Comparison of ENCODE assay signal across 20 cellular contexts in genomic region chr10:32349968-32350738, GRCh38. TPM values are rescaled to one million over a fixed set of nuclear protein-coding genes. Genes with fewer than 3 reads are reported as not detected.
A peak's percentile ranks its signal among the peaks of the same experiment; 100 is the strongest.
DNase-seq lines count a peak whose midpoint lies in the region; ATAC-seq and TF ChIP-seq lines count a peak whose summit lies in the region.
"Had no signal": no experiment of that assay in that cellular context is flagged by ENCODE, and none has a peak within 500 bp of the region (broad histone marks: within the 10 kb centered on the region; RNA-seq: fewer than 3 reads in every experiment).

No MANE protein-coding gene starts in this region.

- H3K27me3 Mint-ChIP-seq in activated naive CD8-positive, alpha-beta T cell: no peaks in the 10 kb centered on the region
- H3K27me3 Mint-ChIP-seq in activated naive CD8-positive, alpha-beta T cell treated with anti-CD3 and anti-CD28 coated beads for 36 hours: no peaks in the 10 kb centered on the region
- H3K27me3 Mint-ChIP-seq in memory B cell (no peaks in the 10 kb centered on the region), chondrocyte (ENCODE audit: low read depth) (no peaks in the 10 kb centered on the region)

- peak overlapping the region; percentile 46 for H3K27ac Mint-ChIP-seq in activated naive CD8-positive, alpha-beta T cell
- no peak overlapping the region for H3K27ac Mint-ChIP-seq in activated naive CD8-positive, alpha-beta T cell treated with anti-CD3 and anti-CD28 coated beads for 36 hours
- H3K27ac Mint-ChIP-seq in memory B cell: peak overlapping the region; percentile 99
- H3K27ac Mint-ChIP-seq in chondrocyte (ENCODE audit: unreplicated experiment): no peak overlapping the region

- H3K36me3 Mint-ChIP-seq in activated naive CD8-positive, alpha-beta T cell: no peaks in the 10 kb centered on the region
- peaks cover 15% of the 10 kb centered on the region for H3K36me3 Mint-ChIP-seq in activated naive CD8-positive, alpha-beta T cell treated with anti-CD3 and anti-CD28 coated beads for 36 hours
- H3K36me3 Mint-ChIP-seq in memory B cell (no peaks in the 10 kb centered on the region), chondrocyte (ENCODE audit: low read depth) (no peaks in the 10 kb centered on the region)

- TF ChIP-seq CTCF in OCI-LY7 (conservative IDR thresholded peaks at IDR 0.05; ENCODE audit: low read length) (no peak), chondrocyte (IDR thresholded peaks at IDR 0.05) (no peak)

- peak overlapping the region; percentile 80 for H3K4me2 ChIP-seq in OCI-LY7 (ENCODE audit: low read length)

- H3K79me2 ChIP-seq in OCI-LY7 (ENCODE audit: insufficient read depth, low read depth, low read length): peaks cover 77% of the 10 kb centered on the region

- ATAC-seq in memory B cell (ENCODE audit: low read depth) (no peak), GM21737 (IDR thresholded peaks at IDR 0.05; ENCODE audit: unreplicated experiment) (no peak)

- peaks cover 65% of the 10 kb centered on the region for H3K4me1 ChIP-seq in OCI-LY7 (ENCODE audit: insufficient read depth, low read length, poor library complexity, severe bottlenecking)

- no peaks in the 10 kb centered on the region for H3K9me3 Mint-ChIP-seq in activated naive CD8-positive, alpha-beta T cell (ENCODE audit: low read depth)
- H3K9me3 Mint-ChIP-seq in activated naive CD8-positive, alpha-beta T cell treated with anti-CD3 and anti-CD28 coated beads for 36 hours: no peaks in the 10 kb centered on the region
- no peaks in the 10 kb centered on the region for H3K9me3 Mint-ChIP-seq in memory B cell
- no peaks in the 10 kb centered on the region for H3K9me3 Mint-ChIP-seq in chondrocyte (ENCODE audit: low read depth)

- POLR2A ChIA-PET in OCI-LY7 (lab: Charles Lee): interaction anchor here (1.1 to 2.9 kb wide), 3 partner anchors 17 to 29 kb away, joined by 3 to 12 read pairs (median 9); no protein-coding TSS in a partner anchor

- peaks cover 66% of the 10 kb centered on the region for H3K4me1 Mint-ChIP-seq in activated naive CD8-positive, alpha-beta T cell (ENCODE audit: low read depth)
- H3K4me1 Mint-ChIP-seq in activated naive CD8-positive, alpha-beta T cell treated with anti-CD3 and anti-CD28 coated beads for 36 hours: peaks cover 47% of the 10 kb centered on the region
- H3K4me1 Mint-ChIP-seq in memory B cell (peaks cover 45% of the 10 kb centered on the region), chondrocyte (ENCODE audit: low read depth) (peaks cover 26% of the 10 kb centered on the region)

- intact Hi-C loops in OCI-LY7 (cut with micrococcal nuclease; ENCODE audit: unreplicated experiment): loop anchor here (10.0 kb wide), 1 partner anchor 425 kb away; the partner anchor contains the start of gene ARHGAP12

- peaks cover 12% of the 10 kb centered on the region; the same call in 1 of the 2 replicates for H3K9me3 ChIP-seq in OCI-LY7 (ENCODE audit: low read length)
- H3K9me3 ChIP-seq: esophagus muscularis mucosa, neutrophil, suprapubic skin had no signal

- H3K9me2 ChIP-seq in OCI-LY7 (ENCODE audit: insufficient read depth, low read length): no peaks in the 10 kb centered on the region

- H3K4me3 ChIP-seq in OCI-LY7 (ENCODE audit: low read depth, low read length, poor library complexity, severe bottlenecking): no peak overlapping the region
- H3K4me3 ChIP-seq: esophagus muscularis mucosa, suprapubic skin had no signal

- no peak overlapping the region for H3K27ac ChIP-seq in OCI-LY7 (ENCODE audit: low read depth, low read length, poor library complexity, severe bottlenecking)
- H3K27ac ChIP-seq: esophagus muscularis mucosa, neutrophil, suprapubic skin had no signal

- no peak for DNase-seq in activated naive CD8-positive, alpha-beta T cell treated with anti-CD3 and anti-CD28 coated beads for 36 hours
- DNase-seq in OCI-LY7 (ENCODE audit: low spot score) (no peak), memory B cell (ENCODE audit: low spot score in 2 of 2) (no peak), chondrocyte (ENCODE audit: low spot score) (no peak), mucosa of gallbladder (ENCODE audit: low spot score) (no peak)
- DNase-seq: activated CD4-positive, alpha-beta T cell treated with anti-CD3 and anti-CD28 coated beads for 48 hours; activated naive CD4-positive, alpha-beta T cell; aorta; COR-L47; effector memory CD4-positive, alpha-beta T cell; GOT3; midbrain; NCI-H146; retina; stimulated activated CD8-positive, alpha-beta memory T cell treated with anti-CD3 and anti-CD28 coated beads, Interleukin-4, amount 100 ng/mL, for 48 hours had no signal

- CTCF ChIA-PET in OCI-LY7 (lab: Charles Lee; ENCODE audit: unreplicated experiment): no interaction called here

- H3K4me3 Mint-ChIP-seq in activated naive CD8-positive, alpha-beta T cell: no peak overlapping the region
- no peak overlapping the region for H3K4me3 Mint-ChIP-seq in activated naive CD8-positive, alpha-beta T cell treated with anti-CD3 and anti-CD28 coated beads for 36 hours
- H3K4me3 Mint-ChIP-seq in memory B cell (no peak overlapping the region), chondrocyte (ENCODE audit: unreplicated experiment) (no peak overlapping the region)

- H2AFZ ChIP-seq in OCI-LY7 (ENCODE audit: low read length): no peak overlapping the region

- peaks cover 18% of the 10 kb centered on the region for H3K36me3 ChIP-seq in OCI-LY7 (ENCODE audit: insufficient read depth, low read length)
- H3K36me3 ChIP-seq: esophagus muscularis mucosa, neutrophil, suprapubic skin had no signal

- BruUV-seq in OCI-LY7 (replicated peaks; lab: Mats Ljungman, UMichigan): no TSS peak

- peaks cover 3% of the 10 kb centered on the region; the same call in 1 of the 2 replicates for H4K20me1 ChIP-seq in OCI-LY7 (ENCODE audit: insufficient read depth, low read length)

RNA-seq across cellular contexts. Expression of gene EPC1, which starts 3.2 kb away (rescaled TPM):
- 10 to 100 TPM; 32.1 to 33.1 TPM for total RNA-seq in activated naive CD8-positive, alpha-beta T cell treated with anti-CD3 and anti-CD28 coated beads for 36 hours
- total RNA-seq in OCI-LY7 (2014; rRNA removed; shearing (Covaris generic)): 48.8 and 62.3 TPM in 2 replicates
- 40.9 and 42.1 TPM in 2 replicates for total RNA-seq in OCI-LY7 (2022)
- 22.0 to 31.9 TPM (median 26.8 TPM) in 3 replicates for total RNA-seq in chondrocyte
- total RNA-seq in mucosa of gallbladder: 39.2 TPM

Comparison
In these comparisons a context has a peak if more than half of its experiments do, and no peak if none do; other contexts are left out.
1. H3K27ac Mint-ChIP-seq: peak in activated naive CD8-positive, alpha-beta T cell (single experiment) and memory B cell (single experiment); none in activated naive CD8-positive, alpha-beta T cell treated with anti-CD3 and anti-CD28 coated beads for 36 hours (single experiment) and chondrocyte (single experiment).